1 cellular context compared by ENCODE assay signal in the genomic region with DNA sequence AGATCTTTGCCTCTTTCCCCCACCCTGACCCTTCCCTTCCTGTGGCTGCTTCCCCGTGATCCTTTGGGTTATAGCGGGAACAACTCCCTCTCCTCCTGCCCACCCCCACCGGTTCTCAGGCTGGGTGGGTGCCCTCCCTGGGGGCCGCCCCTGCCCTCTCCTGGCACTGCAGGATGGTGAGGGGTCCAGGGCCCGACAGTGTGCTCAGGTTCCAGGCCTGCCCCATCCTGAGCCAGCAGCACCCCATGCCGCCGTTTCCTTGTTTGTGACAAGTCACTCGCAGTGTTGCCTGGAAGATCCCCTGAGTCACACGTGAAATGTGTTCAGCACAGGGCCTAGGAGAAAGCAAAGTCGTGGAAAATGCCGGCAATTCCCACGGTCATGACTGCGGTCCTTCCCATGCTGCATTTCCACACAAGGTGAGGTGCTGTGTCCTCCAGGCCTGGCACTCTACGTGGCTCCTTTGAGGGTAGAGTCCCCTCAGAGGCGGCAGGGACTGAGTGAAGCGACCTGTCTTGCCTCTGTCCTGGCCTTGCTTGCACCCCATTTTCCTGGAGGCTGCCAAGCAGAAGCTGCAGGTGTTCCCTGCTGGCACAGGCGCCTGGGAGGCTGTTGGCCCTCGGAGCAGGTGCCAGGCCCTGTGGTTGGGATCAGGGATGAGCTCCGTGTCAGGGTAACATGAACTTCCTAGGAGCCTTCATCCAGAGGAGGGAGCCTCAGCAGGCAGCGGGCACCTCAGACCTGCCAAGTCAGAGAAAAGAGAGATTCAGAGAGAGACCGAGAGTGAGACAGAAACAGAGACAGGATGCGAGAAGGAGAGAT.
TF ChIP-seq lines count a peak whose summit lies in the region.

No MANE protein-coding gene starts in this region.

TF ChIP-seq in K562, 482 proteins besides CTCF, POLR2A, EP300 and RAD21 (continued from another document):
- TF ChIP-seq, protein P1, sequence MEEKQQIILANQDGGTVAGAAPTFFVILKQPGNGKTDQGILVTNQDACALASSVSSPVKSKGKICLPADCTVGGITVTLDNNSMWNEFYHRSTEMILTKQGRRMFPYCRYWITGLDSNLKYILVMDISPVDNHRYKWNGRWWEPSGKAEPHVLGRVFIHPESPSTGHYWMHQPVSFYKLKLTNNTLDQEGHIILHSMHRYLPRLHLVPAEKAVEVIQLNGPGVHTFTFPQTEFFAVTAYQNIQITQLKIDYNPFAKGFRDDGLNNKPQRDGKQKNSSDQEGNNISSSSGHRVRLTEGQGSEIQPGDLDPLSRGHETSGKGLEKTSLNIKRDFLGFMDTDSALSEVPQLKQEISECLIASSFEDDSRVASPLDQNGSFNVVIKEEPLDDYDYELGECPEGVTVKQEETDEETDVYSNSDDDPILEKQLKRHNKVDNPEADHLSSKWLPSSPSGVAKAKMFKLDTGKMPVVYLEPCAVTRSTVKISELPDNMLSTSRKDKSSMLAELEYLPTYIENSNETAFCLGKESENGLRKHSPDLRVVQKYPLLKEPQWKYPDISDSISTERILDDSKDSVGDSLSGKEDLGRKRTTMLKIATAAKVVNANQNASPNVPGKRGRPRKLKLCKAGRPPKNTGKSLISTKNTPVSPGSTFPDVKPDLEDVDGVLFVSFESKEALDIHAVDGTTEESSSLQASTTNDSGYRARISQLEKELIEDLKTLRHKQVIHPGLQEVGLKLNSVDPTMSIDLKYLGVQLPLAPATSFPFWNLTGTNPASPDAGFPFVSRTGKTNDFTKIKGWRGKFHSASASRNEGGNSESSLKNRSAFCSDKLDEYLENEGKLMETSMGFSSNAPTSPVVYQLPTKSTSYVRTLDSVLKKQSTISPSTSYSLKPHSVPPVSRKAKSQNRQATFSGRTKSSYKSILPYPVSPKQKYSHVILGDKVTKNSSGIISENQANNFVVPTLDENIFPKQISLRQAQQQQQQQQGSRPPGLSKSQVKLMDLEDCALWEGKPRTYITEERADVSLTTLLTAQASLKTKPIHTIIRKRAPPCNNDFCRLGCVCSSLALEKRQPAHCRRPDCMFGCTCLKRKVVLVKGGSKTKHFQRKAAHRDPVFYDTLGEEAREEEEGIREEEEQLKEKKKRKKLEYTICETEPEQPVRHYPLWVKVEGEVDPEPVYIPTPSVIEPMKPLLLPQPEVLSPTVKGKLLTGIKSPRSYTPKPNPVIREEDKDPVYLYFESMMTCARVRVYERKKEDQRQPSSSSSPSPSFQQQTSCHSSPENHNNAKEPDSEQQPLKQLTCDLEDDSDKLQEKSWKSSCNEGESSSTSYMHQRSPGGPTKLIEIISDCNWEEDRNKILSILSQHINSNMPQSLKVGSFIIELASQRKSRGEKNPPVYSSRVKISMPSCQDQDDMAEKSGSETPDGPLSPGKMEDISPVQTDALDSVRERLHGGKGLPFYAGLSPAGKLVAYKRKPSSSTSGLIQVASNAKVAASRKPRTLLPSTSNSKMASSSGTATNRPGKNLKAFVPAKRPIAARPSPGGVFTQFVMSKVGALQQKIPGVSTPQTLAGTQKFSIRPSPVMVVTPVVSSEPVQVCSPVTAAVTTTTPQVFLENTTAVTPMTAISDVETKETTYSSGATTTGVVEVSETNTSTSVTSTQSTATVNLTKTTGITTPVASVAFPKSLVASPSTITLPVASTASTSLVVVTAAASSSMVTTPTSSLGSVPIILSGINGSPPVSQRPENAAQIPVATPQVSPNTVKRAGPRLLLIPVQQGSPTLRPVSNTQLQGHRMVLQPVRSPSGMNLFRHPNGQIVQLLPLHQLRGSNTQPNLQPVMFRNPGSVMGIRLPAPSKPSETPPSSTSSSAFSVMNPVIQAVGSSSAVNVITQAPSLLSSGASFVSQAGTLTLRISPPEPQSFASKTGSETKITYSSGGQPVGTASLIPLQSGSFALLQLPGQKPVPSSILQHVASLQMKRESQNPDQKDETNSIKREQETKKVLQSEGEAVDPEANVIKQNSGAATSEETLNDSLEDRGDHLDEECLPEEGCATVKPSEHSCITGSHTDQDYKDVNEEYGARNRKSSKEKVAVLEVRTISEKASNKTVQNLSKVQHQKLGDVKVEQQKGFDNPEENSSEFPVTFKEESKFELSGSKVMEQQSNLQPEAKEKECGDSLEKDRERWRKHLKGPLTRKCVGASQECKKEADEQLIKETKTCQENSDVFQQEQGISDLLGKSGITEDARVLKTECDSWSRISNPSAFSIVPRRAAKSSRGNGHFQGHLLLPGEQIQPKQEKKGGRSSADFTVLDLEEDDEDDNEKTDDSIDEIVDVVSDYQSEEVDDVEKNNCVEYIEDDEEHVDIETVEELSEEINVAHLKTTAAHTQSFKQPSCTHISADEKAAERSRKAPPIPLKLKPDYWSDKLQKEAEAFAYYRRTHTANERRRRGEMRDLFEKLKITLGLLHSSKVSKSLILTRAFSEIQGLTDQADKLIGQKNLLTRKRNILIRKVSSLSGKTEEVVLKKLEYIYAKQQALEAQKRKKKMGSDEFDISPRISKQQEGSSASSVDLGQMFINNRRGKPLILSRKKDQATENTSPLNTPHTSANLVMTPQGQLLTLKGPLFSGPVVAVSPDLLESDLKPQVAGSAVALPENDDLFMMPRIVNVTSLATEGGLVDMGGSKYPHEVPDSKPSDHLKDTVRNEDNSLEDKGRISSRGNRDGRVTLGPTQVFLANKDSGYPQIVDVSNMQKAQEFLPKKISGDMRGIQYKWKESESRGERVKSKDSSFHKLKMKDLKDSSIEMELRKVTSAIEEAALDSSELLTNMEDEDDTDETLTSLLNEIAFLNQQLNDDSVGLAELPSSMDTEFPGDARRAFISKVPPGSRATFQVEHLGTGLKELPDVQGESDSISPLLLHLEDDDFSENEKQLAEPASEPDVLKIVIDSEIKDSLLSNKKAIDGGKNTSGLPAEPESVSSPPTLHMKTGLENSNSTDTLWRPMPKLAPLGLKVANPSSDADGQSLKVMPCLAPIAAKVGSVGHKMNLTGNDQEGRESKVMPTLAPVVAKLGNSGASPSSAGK (IDR thresholded peaks at IDR 0.05), result 0 out of 2 replicates have a peak, but pooled peaks have one; percentile 38
- TF ChIP-seq KAT8 (IDR thresholded peaks at IDR 0.05; ENCODE audit: low read depth) (no peak), ZNF75A (CRISPR knock-in tag; IDR thresholded peaks at IDR 0.05) (no peak), DMBX1 (CRISPR knock-in tag; IDR thresholded peaks at IDR 0.05; ENCODE audit: borderline replicate concordance) (peak; percentile 73; the same call in 1 of the 2 replicates), ZNF717 (CRISPR knock-in tag; IDR thresholded peaks at IDR 0.05) (no peak), ZSCAN29 (IDR thresholded peaks at IDR 0.05) (no peak), HNRNPH1 (optimal IDR thresholded peaks at IDR 0.05; ENCODE audit: low read depth, low read length) (no peak), KLF10 (CRISPR knock-in tag; IDR thresholded peaks at IDR 0.05) (no peak), CBFB (CRISPR knock-in tag; IDR thresholded peaks at IDR 0.05) (0 out of 2 replicates have a peak, but pooled peaks have one; percentile 18)
- TF ChIP-seq, protein P2, sequence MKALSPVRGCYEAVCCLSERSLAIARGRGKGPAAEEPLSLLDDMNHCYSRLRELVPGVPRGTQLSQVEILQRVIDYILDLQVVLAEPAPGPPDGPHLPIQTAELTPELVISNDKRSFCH (CRISPR knock-in tag; IDR thresholded peaks at IDR 0.05), result no peak
- TF ChIP-seq, protein P2 (tag; IDR thresholded peaks at IDR 0.05), result peak; percentile 40; the same call in 1 of the 2 replicates
TF ChIP-seq in K562: peak in this region for 29.
